17 cellular contexts compared by ENCODE assay signal in genomic region chr9:116985636-116986414, GRCh38.
"Had no signal": no experiment of that assay in that cellular context is flagged by ENCODE, and none has a peak within 500 bp of the region (broad histone marks: within the 10 kb centered on the region; RNA-seq: fewer than 3 reads in every experiment).

No MANE protein-coding gene starts in this region.

- ATAC-seq: activated CD4-positive, CD25-positive, alpha-beta regulatory T cell treated with anti-CD3 and anti-CD28 coated beads, Interleukin-2, amount 50 U/mL, for 24 hours; activated T-cell treated with anti-CD3 and anti-CD28 coated beads, Interleukin-2, amount 50 U/mL, for 72 hours; left cardiac atrium; naive thymus-derived CD8-positive, alpha-beta T cell; stimulated activated memory B cell treated with anti-CD40 and anti-IgM and Interleukin-4, amounts not matched to agents 10 μg/mL and 1 μg/mL and 100 μg/mL, for 72 hours; T-cell had no signal

- DNase-seq: activated CD4-positive, alpha-beta T cell treated with anti-CD3 and anti-CD28 coated beads, Interleukin-2, amount 50 U/mL, for 1 hour; activated CD8-positive, alpha-beta memory T cell treated with anti-CD3 and anti-CD28 coated beads for 24 hours; activated CD8-positive, alpha-beta memory T cell treated with anti-CD3 and anti-CD28 coated beads, Interleukin-2, amount 50 U/mL, for 48 hours; activated effector memory CD4-positive, alpha-beta T cell treated with anti-CD3 and anti-CD28 coated beads, Interleukin-2, amount 50 U/mL, for 16 hours; activated naive CD4-positive, alpha-beta T cell treated with anti-CD3 and anti-CD28 coated beads, Interleukin-2, amount 50 U/mL, for 16 hours; activated T-cell treated with anti-CD3 and anti-CD28 coated beads, Interleukin-2, amount 50 U/mL, for 72 hours; cerebellar nuclear complex; left cardiac atrium; ovary; sigmoid colon; spleen; stimulated activated CD4-positive, alpha-beta T cell treated with anti-CD3 and anti-CD28 coated beads, Interleukin-4, amount 100 ng/mL, for 4 hours; T-cell; T-helper 9 cell had no signal
